11 cellular contexts compared by ENCODE assay signal in the genomic region with DNA sequence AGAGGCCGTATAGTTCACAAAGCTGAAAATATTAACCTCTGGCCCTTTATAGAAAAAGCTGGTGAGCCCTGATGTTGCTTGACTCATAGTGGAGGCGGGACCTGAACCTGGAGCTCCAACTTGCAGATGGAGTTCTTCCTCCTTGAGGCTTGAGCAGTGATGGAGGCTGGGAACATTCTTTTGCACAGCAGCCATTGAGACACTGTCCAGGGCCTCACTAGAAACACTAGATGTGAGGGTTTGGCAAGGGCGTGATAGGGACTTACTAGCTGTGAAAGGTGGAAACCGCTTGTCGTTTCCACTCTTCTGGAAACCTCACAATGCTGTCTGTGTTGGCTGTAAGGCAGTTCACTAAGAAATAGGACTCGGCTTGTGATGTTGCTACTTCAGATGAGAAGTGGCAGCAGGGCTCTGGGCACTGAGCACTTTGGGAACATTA. TPM values are rescaled to one million over a fixed set of nuclear protein-coding genes. Genes with fewer than 3 reads are reported as not detected.
DNase-seq lines count a peak whose midpoint lies in the region; ATAC-seq and TF ChIP-seq lines count a peak whose summit lies in the region.
"Had no signal": no experiment of that assay in that cellular context is flagged by ENCODE, and none has a peak within 500 bp of the region (broad histone marks: within the 10 kb centered on the region; RNA-seq: fewer than 3 reads in every experiment).

No MANE protein-coding gene starts in this region.

- DNase-seq in right cardiac atrium: no peak
- DNase-seq in left ventricle myocardium inferior: no peak
- DNase-seq in adipocyte (ENCODE audit: low read depth): peak; percentile 45
- peak; percentile 14 for DNase-seq in midbrain (lab: John Stamatoyannopoulos, UW)
- DNase-seq in aorta: no peak
- no peak for DNase-seq in Karpas-422
- DNase-seq in activated gamma-delta T cell (lab: John Stamatoyannopoulos, UW): no peak
- DNase-seq: esophagus squamous epithelium, NCI-H146 had no signal

- ATAC-seq in right cardiac atrium (peak in 1 of 2 donors; percentile 9), aorta (ENCODE audit: low FRiP score) (no peak), HG03469 (IDR thresholded peaks at IDR 0.05; ENCODE audit: unreplicated experiment) (no peak)

- no peak overlapping the region for H3K4me2 ChIP-seq in Karpas-422 (ENCODE audit: low read depth, low read length, poor library complexity, severe bottlenecking)

- intact Hi-C loops in right cardiac atrium (cut with DNase I): no loop called here
- intact Hi-C loops in left ventricle myocardium inferior (cut with micrococcal nuclease): no loop called here
- intact Hi-C loops in aorta (cut with DNase I): no loop called here

- 33% methylated on average over 6 of the region's 6 CpGs for WGBS in right cardiac atrium
- 42 to 47% methylated on average over 6 of the region's 6 CpGs for WGBS in aorta, 2 donors

- H3K4me3 ChIP-seq in right cardiac atrium (ENCODE audit: low read length): no peak overlapping the region
- no peak overlapping the region for H3K4me3 ChIP-seq in left ventricle myocardium inferior
- no peak overlapping the region for H3K4me3 ChIP-seq in adipocyte (ENCODE audit: low read length)
- no peak overlapping the region for H3K4me3 ChIP-seq in aorta (ENCODE audit: low read length in 2 of 2)
- no peak overlapping the region for H3K4me3 ChIP-seq in Karpas-422 (ENCODE audit: low read length)
- H3K4me3 ChIP-seq: esophagus squamous epithelium, tibial nerve had no signal

- H3K9me3 ChIP-seq in right cardiac atrium (ENCODE audit: control insufficient read depth, low read length): no peaks in the 10 kb centered on the region
- no peaks in the 10 kb centered on the region for H3K9me3 ChIP-seq in left ventricle myocardium inferior (replicated peaks)
- H3K9me3 ChIP-seq in adipocyte (ENCODE audit: control insufficient read depth, low read length): no peaks in the 10 kb centered on the region
- H3K9me3 ChIP-seq in aorta (ENCODE audit: control insufficient read depth, low read length): no peaks in the 10 kb centered on the region
- H3K9me3 ChIP-seq in Karpas-422 (ENCODE audit: low read length): no peaks in the 10 kb centered on the region
- H3K9me3 ChIP-seq: esophagus squamous epithelium, tibial nerve had no signal

- H3K4me1 ChIP-seq in right cardiac atrium (ENCODE audit: control insufficient read depth, insufficient read depth, low read length) (peaks cover 48% of the 10 kb centered on the region), left ventricle myocardium inferior (peaks cover 66% of the 10 kb centered on the region), adipocyte (ENCODE audit: control insufficient read depth, insufficient read depth, low read length) (peaks cover 81% of the 10 kb centered on the region), aorta (ENCODE audit: control insufficient read depth in 1 of 2, insufficient read depth in 2 of 2, low read length in 2 of 2) (peaks cover 2 to 7% of the 10 kb centered on the region in 2 donors), Karpas-422 (ENCODE audit: low read length) (peaks cover 8% of the 10 kb centered on the region)

- H3K9ac ChIP-seq in adipocyte (ENCODE audit: low read length) (peak overlapping the region; percentile 60), Karpas-422 (ENCODE audit: low read length) (no peak overlapping the region)

- H3K27ac ChIP-seq in right cardiac atrium (ENCODE audit: low read length) (peak overlapping the region; percentile 86), left ventricle myocardium inferior (replicated peaks) (no peak overlapping the region), aorta (ENCODE audit: low read depth in 1 of 2, low read length in 2 of 2) (peak overlapping the region; percentile 44 to 77), Karpas-422 (ENCODE audit: low read length) (no peak overlapping the region)

- TF ChIP-seq CTCF in left ventricle myocardium inferior (IDR thresholded peaks at IDR 0.05; ENCODE audit: borderline replicate concordance): no peak

- no peaks in the 10 kb centered on the region for H3K9me2 ChIP-seq in Karpas-422 (replicated peaks; ENCODE audit: insufficient read depth, low read length)

- H3K36me3 ChIP-seq in left ventricle myocardium inferior: peaks cover 28% of the 10 kb centered on the region
- peaks cover 75% of the 10 kb centered on the region for H3K36me3 ChIP-seq in adipocyte (ENCODE audit: control insufficient read depth, insufficient read depth, low read length, severe bottlenecking)
- no peaks in the 10 kb centered on the region for H3K36me3 ChIP-seq in aorta (ENCODE audit: control insufficient read depth in 1 of 2, insufficient read depth in 2 of 2, low read length in 1 of 2)
- H3K36me3 ChIP-seq in Karpas-422 (ENCODE audit: insufficient read depth, low read length): no peaks in the 10 kb centered on the region

- no peaks in the 10 kb centered on the region for H4K20me1 ChIP-seq in Karpas-422 (ENCODE audit: insufficient read depth, low read depth, low read length)

- H3K79me2 ChIP-seq in Karpas-422 (ENCODE audit: low read length): no peaks in the 10 kb centered on the region

- H2AFZ ChIP-seq in Karpas-422 (ENCODE audit: low read length): no peak overlapping the region

- H3K27me3 ChIP-seq in right cardiac atrium (ENCODE audit: control insufficient read depth, insufficient read depth) (no peaks in the 10 kb centered on the region), left ventricle myocardium inferior (ENCODE audit: low read depth) (no peaks in the 10 kb centered on the region), adipocyte (replicated peaks; ENCODE audit: control insufficient read depth, insufficient read depth, low read length) (no peaks in the 10 kb centered on the region), aorta (ENCODE audit: control insufficient read depth in 1 of 2, insufficient read depth in 2 of 2, low read length in 1 of 2) (no peaks in the 10 kb centered on the region), Karpas-422 (ENCODE audit: low read length) (no peaks in the 10 kb centered on the region)
- H3K27me3 ChIP-seq: esophagus squamous epithelium, tibial nerve had no signal

RNA-seq across cellular contexts. Expression of gene SMAD6, which starts 12.5 kb away (rescaled TPM):
- total RNA-seq in right cardiac atrium (10 to 100 TPM; 54.5 to 68.8 (median 63.2) TPM), left ventricle myocardium inferior (20.3 TPM), aorta (10 to 100 TPM; 34.8 to 92.0 TPM)
- polyA plus RNA-seq in right cardiac atrium (31.6 TPM), aorta (10 to 100 TPM in 1 of 2 donors, 1 to 10 TPM in 1; 7.1 to 14.3 TPM)
- total RNA-seq in Karpas-422 (2014; rRNA removed; shearing (Covaris generic); ENCODE audit: low replicate concordance): 0.89 and 1.8 TPM in 2 replicates

Comparison
In these comparisons a context has a peak if more than half of its experiments do, and no peak if none do; other contexts are left out.
1. H3K27ac ChIP-seq: peak in right cardiac atrium (single experiment) and aorta (2 of 2); none in left ventricle myocardium inferior (single experiment) and Karpas-422 (single experiment).
2. DNase-seq: peak in adipocyte (single experiment) and midbrain (single experiment); none in right cardiac atrium (0 of 3), left ventricle myocardium inferior (single experiment), aorta (0 of 2), Karpas-422 (single experiment) and activated gamma-delta T cell (single experiment).